In genomic region chr18:48355526-48356115, GRCh38 we compare ENCODE assay signal across 13 cellular contexts. TPM values are rescaled to one million over a fixed set of nuclear protein-coding genes. Genes with fewer than 3 reads are reported as not detected.
DNase-seq lines count a peak whose midpoint lies in the region; ATAC-seq, FAIRE-seq and TF ChIP-seq lines count a peak whose summit lies in the region.
"Had no signal": no experiment of that assay in that cellular context is flagged by ENCODE, and none has a peak within 500 bp of the region (broad histone marks: within the 10 kb centered on the region; RNA-seq: fewer than 3 reads in every experiment).

No MANE protein-coding gene starts in this region.

- ATAC-seq in left cardiac atrium (no peak), GM21528 (IDR thresholded peaks at IDR 0.05; ENCODE audit: low FRiP score, unreplicated experiment) (no peak)

- H3K27ac Mint-ChIP-seq in endodermal cell (no peak overlapping the region), nephron (peak overlapping the region; percentile 44 to 56 (median 48))
- H3K27ac Mint-ChIP-seq: CD4-positive, CD25-positive, alpha-beta regulatory T cell had no signal

- no peak for TF ChIP-seq CTCF in PC-9 (conservative IDR thresholded peaks at IDR 0.05)
- no peak for TF ChIP-seq CTCF in endodermal cell (conservative IDR thresholded peaks at IDR 0.05)
- no peak for TF ChIP-seq CTCF in nephron (IDR thresholded peaks at IDR 0.05; ENCODE audit: unreplicated experiment in 3 of 3)
- TF ChIP-seq CTCF in kidney (IDR thresholded peaks at IDR 0.05; ENCODE audit: borderline replicate concordance, extremely low read depth, insufficient read depth), result no peak

- POLR2A ChIA-PET in PC-9 (lab: Charles Lee; ENCODE audit: unreplicated experiment), result no interaction called here

- BruUV-seq in PC-9 (replicated peaks; lab: Mats Ljungman, UMichigan), result no TSS peak

- no peaks in the 10 kb centered on the region for H3K36me3 ChIP-seq in PC-9 (ENCODE audit: low read depth)
- H3K36me3 ChIP-seq in endodermal cell (ENCODE audit: control insufficient read depth, insufficient read depth, low read length), result no peaks in the 10 kb centered on the region
- no peaks in the 10 kb centered on the region for H3K36me3 ChIP-seq in kidney (ENCODE audit: control insufficient read depth in 1 of 2, insufficient read depth in 2 of 2, low read length in 2 of 2)
- H3K36me3 ChIP-seq: BLaER1 treated with 17β-estradiol and CSF1 and Interleukin-3, amounts not matched to agents 10 nM and 100 nM had no signal

- H3K27me3 Mint-ChIP-seq in endodermal cell (ENCODE audit: insufficient read depth) (peaks cover 7% of the 10 kb centered on the region), nephron (ENCODE audit: low read depth) (peaks cover 4% of the 10 kb centered on the region)
- H3K27me3 Mint-ChIP-seq: CD4-positive, CD25-positive, alpha-beta regulatory T cell had no signal

- H3F3A ChIP-seq in PC-9 (ENCODE audit: insufficient read depth, low read depth), result peaks cover 11% of the 10 kb centered on the region; the same call in 1 of the 2 replicates

- H3K27me3 ChIP-seq in PC-9 (ENCODE audit: insufficient read depth, low read depth) (no peaks in the 10 kb centered on the region), endodermal cell (ENCODE audit: control insufficient read depth, insufficient read depth, low read length, poor library complexity, severe bottlenecking) (peaks cover 10% of the 10 kb centered on the region)
- H3K27me3 ChIP-seq: BLaER1 treated with 17β-estradiol and CSF1 and Interleukin-3, amounts not matched to agents 10 nM and 100 nM had no signal

- no peaks in the 10 kb centered on the region for H3K9me2 ChIP-seq in PC-9 (ENCODE audit: insufficient read depth)

- intact Hi-C loops in cardiac septum (cut with DNase I), result no loop called here
- intact Hi-C loops in left cardiac atrium (cut with DNase I), result no loop called here
- intact Hi-C loops in PC-9 (cut with micrococcal nuclease; ENCODE audit: unreplicated experiment), result no loop called here
- intact Hi-C loops in kidney (cut with DNase I), result no loop called here

- H3K4me3 ChIP-seq in PC-9, result no peak overlapping the region
- H3K4me3 ChIP-seq in endodermal cell (ENCODE audit: low read length), result no peak overlapping the region
- H3K4me3 ChIP-seq in kidney (ENCODE audit: low read length in 2 of 2), result no peak overlapping the region
- H3K4me3 ChIP-seq: BLaER1 treated with 17β-estradiol and CSF1 and Interleukin-3, amounts not matched to agents 10 nM and 100 nM; GM23248 had no signal

- peak overlapping the region; percentile 24 for H3K4me2 ChIP-seq in PC-9
- H3K4me2 ChIP-seq: BLaER1 treated with 17β-estradiol and CSF1 and Interleukin-3, amounts not matched to agents 10 nM and 100 nM had no signal

- H3K4me1 ChIP-seq in PC-9 (replicated peaks; ENCODE audit: insufficient read depth), result peaks cover 32% of the 10 kb centered on the region
- H3K4me1 ChIP-seq in endodermal cell (ENCODE audit: control insufficient read depth, insufficient read depth, low read length), result peaks cover 31% of the 10 kb centered on the region
- no peaks in the 10 kb centered on the region for H3K4me1 ChIP-seq in kidney (ENCODE audit: control insufficient read depth in 1 of 2, insufficient read depth in 1 of 2, low read depth in 1 of 2, low read length in 2 of 2)

- peak; percentile 59 for DNase-seq in cardiac septum (ENCODE audit: low spot score)
- DNase-seq in left cardiac atrium, result no peak
- peak; percentile 11 to 71 for DNase-seq in PC-9
- DNase-seq in endodermal cell, result peak; percentile 36
- no peak for DNase-seq in kidney
- DNase-seq in stimulated activated CD4-positive, alpha-beta T cell treated with anti-CD3 and anti-CD28 coated beads, Interleukin-15, amount 100 ng/mL, for 24 hours, result no peak
- DNase-seq: ACHN; CD4-positive, CD25-positive, alpha-beta regulatory T cell; GM23248; H7 had no signal

- no peaks in the 10 kb centered on the region for H3K36me3 Mint-ChIP-seq in endodermal cell (ENCODE audit: low read depth)
- H3K36me3 Mint-ChIP-seq in nephron (ENCODE audit: low read depth), result no peaks in the 10 kb centered on the region
- H3K36me3 Mint-ChIP-seq: CD4-positive, CD25-positive, alpha-beta regulatory T cell had no signal

- no peak overlapping the region for H2AFZ ChIP-seq in PC-9
- H2AFZ ChIP-seq: GM23248 had no signal

- CTCF ChIA-PET in PC-9 (lab: Charles Lee), result no interaction called here

- H3K4me1 Mint-ChIP-seq in endodermal cell, result peaks cover 50% of the 10 kb centered on the region
- peaks cover 50% of the 10 kb centered on the region for H3K4me1 Mint-ChIP-seq in nephron
- H3K4me1 Mint-ChIP-seq: CD4-positive, CD25-positive, alpha-beta regulatory T cell had no signal

- H4K20me1 ChIP-seq in PC-9 (ENCODE audit: insufficient read depth), result no peaks in the 10 kb centered on the region

- 92 to 93% methylated on average over 7 to 9 of the region's 9 CpGs for WGBS in endodermal cell (ENCODE audit: insufficient coverage in 1 of 2, insufficient read length in 1 of 2), 2 experiments

- H3K9me3 ChIP-seq in PC-9 (ENCODE audit: insufficient read depth, low read depth) (no peaks in the 10 kb centered on the region), endodermal cell (ENCODE audit: control insufficient read depth, low read length) (no peaks in the 10 kb centered on the region), kidney (ENCODE audit: control insufficient read depth in 1 of 2, low read length in 2 of 2) (no peaks in the 10 kb centered on the region)
- H3K9me3 ChIP-seq: BLaER1 treated with 17β-estradiol and CSF1 and Interleukin-3, amounts not matched to agents 10 nM and 100 nM had no signal

- H3K27ac ChIP-seq in PC-9 (no peak overlapping the region), endodermal cell (ENCODE audit: low read depth, low read length) (no peak overlapping the region), kidney (ENCODE audit: low read depth in 2 of 2, low read length in 2 of 2) (no peak overlapping the region)
- H3K27ac ChIP-seq: BLaER1 treated with 17β-estradiol and CSF1 and Interleukin-3, amounts not matched to agents 10 nM and 100 nM; GM23248 had no signal

- no peak overlapping the region for H3K9ac ChIP-seq in endodermal cell (ENCODE audit: extremely low read depth, low read length, poor library complexity, severe bottlenecking)
- H3K9ac ChIP-seq in kidney (ENCODE audit: low read length in 2 of 2), result no peak overlapping the region
- H3K9ac ChIP-seq: BLaER1 treated with 17β-estradiol and CSF1 and Interleukin-3, amounts not matched to agents 10 nM and 100 nM; GM23248 had no signal

- H3K4me3 Mint-ChIP-seq in endodermal cell, result no peak overlapping the region
- H3K4me3 Mint-ChIP-seq in nephron, result no peak overlapping the region
- H3K4me3 Mint-ChIP-seq: CD4-positive, CD25-positive, alpha-beta regulatory T cell had no signal

- no peaks in the 10 kb centered on the region for H3K79me2 ChIP-seq in PC-9 (ENCODE audit: low read depth)

- FAIRE-seq in kidney (lab: Jason Lieb, UNC), result no peak

- H3K9me3 Mint-ChIP-seq in endodermal cell (peaks cover 8% of the 10 kb centered on the region), nephron (no peaks in the 10 kb centered on the region)

RNA-seq across cellular contexts. Expression of gene ZBTB7C, which starts 53.6 kb away (rescaled TPM):
- total RNA-seq in cardiac septum, result 8.0 TPM
- 1 to 10 TPM; 4.2 to 5.6 TPM for total RNA-seq in left cardiac atrium
- total RNA-seq in PC-9 (2021), result not detected in 2 replicates
- total RNA-seq in endodermal cell, result under 1 TPM; 0.31 to 0.62 TPM
- 0.43 TPM for polyA plus RNA-seq in endodermal cell (2013, experiment 1 of 2)
- 0.41 TPM for polyA plus RNA-seq in endodermal cell (2013, experiment 2 of 2)
- 13.8 TPM for total RNA-seq in kidney
- 1.8 TPM for polyA plus RNA-seq in kidney (ENCODE audit: insufficient read depth, low read depth, low replicate concordance)
- total RNA-seq: CD4-positive, CD25-positive, alpha-beta regulatory T cell; GM23248 had no signal
- polyA plus RNA-seq: CD4-positive, CD25-positive, alpha-beta regulatory T cell; GM23248 had no signal

Comparison
In these comparisons a context has a peak if more than half of its experiments do, and no peak if none do; other contexts are left out.
1. DNase-seq: peak in cardiac septum (single experiment), PC-9 (2 of 2) and endodermal cell (single experiment); none in left cardiac atrium (single experiment), kidney (single experiment) and stimulated activated CD4-positive, alpha-beta T cell treated with anti-CD3 and anti-CD28 coated beads, Interleukin-15, amount 100 ng/mL, for 24 hours (single experiment).